Comparison of ENCODE assay signal across 17 cellular contexts in the genomic region with DNA sequence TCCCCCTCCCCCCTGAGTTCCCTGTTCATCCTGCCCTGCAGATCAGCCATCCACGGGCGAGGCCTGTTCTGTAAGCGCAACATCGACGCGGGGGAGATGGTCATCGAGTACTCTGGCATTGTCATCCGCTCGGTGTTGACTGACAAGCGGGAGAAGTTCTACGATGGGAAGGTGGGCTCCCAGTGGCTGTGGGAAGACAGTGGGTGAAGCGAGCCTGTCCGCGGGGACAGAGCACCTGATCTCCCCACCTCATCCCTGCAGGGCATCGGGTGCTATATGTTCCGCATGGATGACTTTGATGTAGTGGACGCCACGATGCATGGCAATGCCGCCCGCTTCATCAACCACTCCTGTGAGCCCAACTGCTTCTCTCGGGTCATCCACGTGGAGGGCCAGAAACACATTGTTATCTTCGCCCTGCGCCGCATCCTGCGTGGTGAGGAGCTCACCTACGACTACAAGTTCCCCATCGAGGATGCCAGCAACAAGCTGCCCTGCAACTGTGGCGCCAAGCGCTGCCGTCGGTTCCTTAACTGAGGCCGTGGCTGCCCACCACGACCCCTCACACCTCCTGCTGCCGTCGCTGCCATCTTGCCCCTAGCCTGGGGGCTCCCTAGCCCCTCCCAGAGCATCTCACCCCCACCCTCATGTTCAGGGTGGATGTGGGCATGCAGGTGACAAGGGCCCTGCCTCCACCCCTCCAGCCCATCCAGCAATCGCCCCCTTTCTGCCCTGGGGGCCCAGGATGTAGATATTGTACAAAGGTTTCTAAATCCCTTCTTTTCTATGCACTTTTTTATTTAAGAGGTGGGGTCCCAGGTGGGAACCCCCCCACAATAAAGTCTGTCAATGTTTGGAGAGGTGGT. TPM values are rescaled to one million over a fixed set of nuclear protein-coding genes. Genes with fewer than 3 reads are reported as not detected.
DNase-seq lines count a peak whose midpoint lies in the region; ATAC-seq and TF ChIP-seq lines count a peak whose summit lies in the region.
"Had no signal": no experiment of that assay in that cellular context is flagged by ENCODE, and none has a peak within 500 bp of the region (broad histone marks: within the 10 kb centered on the region; RNA-seq: fewer than 3 reads in every experiment).

No MANE protein-coding gene starts in this region.

- no peak for ATAC-seq in naive B cell (ENCODE audit: low read depth in 2 of 2)

- no peak overlapping the region for H3K4me3 ChIP-seq in CD8-positive, alpha-beta memory T cell (ENCODE audit: low read length)
- H3K4me3 ChIP-seq: esophagus squamous epithelium, left ventricle myocardium inferior had no signal

- POLR2A ChIA-PET in CD8-positive, alpha-beta memory T cell (lab: Charles Lee): no interaction called here
- POLR2A ChIA-PET in RWPE1 (lab: Yijun Ruan, JAX; ENCODE audit: low non-redundant PET): no interaction called here

- H3K27me3 ChIP-seq in CD8-positive, alpha-beta memory T cell (ENCODE audit: insufficient read depth, low read length, poor library complexity, severe bottlenecking): no peaks in the 10 kb centered on the region
- H3K27me3 ChIP-seq: BLaER1 treated with 17β-estradiol and CSF1 and Interleukin-3, amounts not matched to agents 10 nM and 100 nM; esophagus squamous epithelium had no signal

- peak overlapping the region in 5 of 8 donors; percentile 5 to 87 (median 11) for H3K27ac Mint-ChIP-seq in CD8-positive, alpha-beta memory T cell
- peak overlapping the region in 5 of 6 donors; percentile 15 to 88 (median 51) for H3K27ac Mint-ChIP-seq in naive B cell
- H3K27ac Mint-ChIP-seq in endothelial cell (ENCODE audit: unreplicated experiment): no peak overlapping the region
- H3K27ac Mint-ChIP-seq: activated naive CD4-positive, alpha-beta T cell treated with anti-CD3 and anti-CD28 coated beads, Interleukin-2, amount 50 U/mL, for 24 hours had no signal

- peaks cover 25 to 57% (median 27%) of the 10 kb centered on the region in 3 donors for H3K4me1 Mint-ChIP-seq in CD8-positive, alpha-beta memory T cell
- H3K4me1 Mint-ChIP-seq in naive B cell: peaks cover 40 to 71% (median 56%) of the 10 kb centered on the region in 3 donors
- peaks cover 12% of the 10 kb centered on the region for H3K4me1 Mint-ChIP-seq in endothelial cell (ENCODE audit: unreplicated experiment)

- H3K4me1 ChIP-seq in CD8-positive, alpha-beta memory T cell (ENCODE audit: insufficient read depth, low read length): peaks cover 40% of the 10 kb centered on the region

- peaks cover 22% of the 10 kb centered on the region for H3K36me3 ChIP-seq in CD8-positive, alpha-beta memory T cell (ENCODE audit: insufficient read depth, low read length)

- H3K9me3 ChIP-seq in CD8-positive, alpha-beta memory T cell (ENCODE audit: low read length): no peaks in the 10 kb centered on the region
- H3K9me3 ChIP-seq: BLaER1 treated with 17β-estradiol and CSF1 and Interleukin-3, amounts not matched to agents 10 nM and 100 nM; esophagus squamous epithelium; left ventricle myocardium inferior had no signal

- peak overlapping the region in 4 of 7 donors; percentile 15 to 86 (median 65) for H3K4me3 Mint-ChIP-seq in CD8-positive, alpha-beta memory T cell
- peak overlapping the region in 7 of 8 donors; percentile 21 to 87 (median 63) for H3K4me3 Mint-ChIP-seq in naive B cell
- no peak overlapping the region for H3K4me3 Mint-ChIP-seq in endothelial cell (ENCODE audit: unreplicated experiment)
- H3K4me3 Mint-ChIP-seq: activated naive CD4-positive, alpha-beta T cell treated with anti-CD3 and anti-CD28 coated beads, Interleukin-2, amount 50 U/mL, for 24 hours had no signal

- no peaks in the 10 kb centered on the region for H3K27me3 Mint-ChIP-seq in CD8-positive, alpha-beta memory T cell
- H3K27me3 Mint-ChIP-seq in naive B cell: no peaks in the 10 kb centered on the region
- H3K27me3 Mint-ChIP-seq in endothelial cell (ENCODE audit: unreplicated experiment): peaks cover 32% of the 10 kb centered on the region
- H3K27me3 Mint-ChIP-seq: activated naive CD4-positive, alpha-beta T cell treated with anti-CD3 and anti-CD28 coated beads, Interleukin-2, amount 50 U/mL, for 24 hours had no signal

- CTCF ChIA-PET in CD8-positive, alpha-beta memory T cell (lab: Charles Lee): interaction anchor here (0.8 to 1.3 kb wide), 3 partner anchors 7 to 45 kb away, joined by 3 to 5 read pairs (median 3); partner anchors contain the start of genes PSENEN and U2AF1L4
- CTCF ChIA-PET in RWPE1 (lab: Yijun Ruan, JAX): no interaction called here

- H3K27ac ChIP-seq in CD8-positive, alpha-beta memory T cell (ENCODE audit: low read depth, low read length): no peak overlapping the region
- peak overlapping the region; percentile 87 for H3K27ac ChIP-seq in RWPE1
- H3K27ac ChIP-seq: esophagus squamous epithelium, left ventricle myocardium inferior had no signal

- peaks cover 4 to 63% (median 10%) of the 10 kb centered on the region in 3 donors for H3K36me3 Mint-ChIP-seq in CD8-positive, alpha-beta memory T cell
- H3K36me3 Mint-ChIP-seq in naive B cell (peaks cover 0 to 37% of the 10 kb centered on the region in 2 donors), endothelial cell (ENCODE audit: low read depth, unreplicated experiment) (peaks cover 34% of the 10 kb centered on the region)

- TF ChIP-seq CTCF in RWPE1 (conservative IDR thresholded peaks at IDR 0.05; ENCODE audit: low read depth) (no peak), endothelial cell (IDR thresholded peaks at IDR 0.05; ENCODE audit: unreplicated experiment) (no peak)

- H3K9me3 Mint-ChIP-seq in CD8-positive, alpha-beta memory T cell: no peaks in the 10 kb centered on the region
- H3K9me3 Mint-ChIP-seq in naive B cell (no peaks in the 10 kb centered on the region), endothelial cell (ENCODE audit: unreplicated experiment) (no peaks in the 10 kb centered on the region)
- H3K9me3 Mint-ChIP-seq: activated naive CD4-positive, alpha-beta T cell treated with anti-CD3 and anti-CD28 coated beads, Interleukin-2, amount 50 U/mL, for 24 hours; T-helper 2 cell treated with Interferon-gamma antibody and Interleukin-4, amounts not matched to agents 5 μg/mL and 100 μg/mL, for 36 hours had no signal

- no peak for DNase-seq in CD8-positive, alpha-beta memory T cell
- DNase-seq in RWPE1 (ENCODE audit: low spot score) (no peak), naive B cell (no peak), RPMI8226 (no peak), endothelial cell (ENCODE audit: low spot score) (no peak)
- DNase-seq in activated CD4-positive, alpha-beta T cell treated with anti-CD3 and anti-CD28 coated beads for 1 hour: no peak
- DNase-seq: activated CD4-positive, alpha-beta T cell treated with anti-CD3 and anti-CD28 coated beads, Interleukin-2, amount 50 U/mL, for 4 hours; esophagus squamous epithelium; GOT3; hippocampal formation; left ventricle myocardium inferior; NCI-H146; NCI-H510A treated with DMSO at 0.1 percent for 48 hours; substantia nigra had no signal

RNA-seq across cellular contexts. Expression of gene IGFLR1, which starts 4.0 kb away (rescaled TPM):
- 100 to 1,000 TPM; 108 to 110 TPM for total RNA-seq in CD8-positive, alpha-beta memory T cell
- polyA plus RNA-seq in CD8-positive, alpha-beta memory T cell: 96.7 TPM
- 100 to 1,000 TPM; 114 to 195 (median 134) TPM for polyA plus RNA-seq in naive B cell (ENCODE audit: low read depth in 6 of 6)
- total RNA-seq in endothelial cell (ENCODE audit: unreplicated experiment): 3.2 TPM

RNA-seq across cellular contexts. Expression of gene U2AF1L4, which starts 7.0 kb away (rescaled TPM):
- 10 to 100 TPM; 29.0 to 32.2 TPM for total RNA-seq in CD8-positive, alpha-beta memory T cell
- 37.5 TPM for polyA plus RNA-seq in CD8-positive, alpha-beta memory T cell
- 10 to 100 TPM; 26.1 to 41.0 (median 32.5) TPM for polyA plus RNA-seq in naive B cell (ENCODE audit: low read depth in 6 of 6)
- total RNA-seq in endothelial cell (ENCODE audit: unreplicated experiment): 12.0 TPM

RNA-seq across cellular contexts. Expression of gene PSENEN, which starts 7.2 kb away (rescaled TPM):
- 10 to 100 TPM; 50.8 to 57.8 TPM for total RNA-seq in CD8-positive, alpha-beta memory T cell
- 101 TPM for polyA plus RNA-seq in CD8-positive, alpha-beta memory T cell
- polyA plus RNA-seq in naive B cell (ENCODE audit: low read depth in 6 of 6): 100 to 1,000 TPM in 2 of 6 donors, 10 to 100 TPM in 4; 82.4 to 105 (median 94.3) TPM
- 99.0 TPM for total RNA-seq in endothelial cell (ENCODE audit: unreplicated experiment)

RNA-seq across cellular contexts. Expression of gene LIN37, which starts 10.1 kb away (rescaled TPM):
- total RNA-seq in CD8-positive, alpha-beta memory T cell: 10 to 100 TPM in 1 of 2 experiments, 1 to 10 TPM in 1; 8.8 to 10.5 TPM
- polyA plus RNA-seq in CD8-positive, alpha-beta memory T cell: 12.7 TPM
- 10 to 100 TPM in 3 of 6 donors, 1 to 10 TPM in 3; 8.1 to 17.9 (median 11.1) TPM for polyA plus RNA-seq in naive B cell (ENCODE audit: low read depth in 6 of 6)
- total RNA-seq in endothelial cell (ENCODE audit: unreplicated experiment): 9.0 TPM

RNA-seq across cellular contexts. Expression of gene HSPB6, which starts 18.6 kb away (rescaled TPM):
- not detected for total RNA-seq in CD8-positive, alpha-beta memory T cell
- polyA plus RNA-seq in CD8-positive, alpha-beta memory T cell: not detected
- polyA plus RNA-seq in naive B cell (ENCODE audit: low read depth in 6 of 6): not detected
- not detected for total RNA-seq in endothelial cell (ENCODE audit: unreplicated experiment)

Comparison
In these comparisons a context has a peak if more than half of its experiments do, and no peak if none do; other contexts are left out.
1. RNA of gene IGFLR1, which starts 4.0 kb away (total RNA-seq): 108 to 110 TPM in CD8-positive, alpha-beta memory T cell; 3.2 TPM in endothelial cell (single experiment); every median in the first group is over 10 times any median in the second.